In genomic region chr1:44316231-44316759, GRCh38 we compare ENCODE assay signal across 11 cellular contexts. TPM values are rescaled to one million over a fixed set of nuclear protein-coding genes. Genes with fewer than 3 reads are reported as not detected.
DNase-seq lines count a peak whose midpoint lies in the region; ATAC-seq and FAIRE-seq lines count a peak whose summit lies in the region.
"Had no signal": no experiment of that assay in that cellular context is flagged by ENCODE, and none has a peak within 500 bp of the region (broad histone marks: within the 10 kb centered on the region; RNA-seq: fewer than 3 reads in every experiment).

No MANE protein-coding gene starts in this region.

- H3K27me3 ChIP-seq in ectodermal cell (ENCODE audit: control insufficient read depth, insufficient read depth, low read length, poor library complexity, severe bottlenecking), result no peaks in the 10 kb centered on the region
- H3K27me3 ChIP-seq: ascending aorta, SJSA1 had no signal

- H3K36me3 ChIP-seq in ectodermal cell (ENCODE audit: control insufficient read depth, insufficient read depth, low read length), result peaks cover 6% of the 10 kb centered on the region

- in situ Hi-C loops in ACHN (cut with HindIII; ENCODE audit: low pct_ligation_motif_present, low pct_unique_long_range_greater_than_20kb, low sequenced_read_pairs), result no loop called here

- no peak for FAIRE-seq in HTR-8/SVneo (lab: Jason Lieb, UNC)

- peak overlapping the region; percentile 54 for H3K27ac ChIP-seq in ectodermal cell (ENCODE audit: insufficient read depth, low read depth, low read length, poor library complexity, severe bottlenecking)
- H3K27ac ChIP-seq: ascending aorta, SJSA1 had no signal

- H3K9me3 ChIP-seq in ectodermal cell (ENCODE audit: control insufficient read depth, low read length), result no peaks in the 10 kb centered on the region
- H3K9me3 ChIP-seq: ascending aorta, SJSA1 had no signal

- ATAC-seq in GM21737 (IDR thresholded peaks at IDR 0.05; ENCODE audit: unreplicated experiment) (peak; percentile 41), HG03108 (IDR thresholded peaks at IDR 0.05; ENCODE audit: unreplicated experiment) (no peak), GM18873 (IDR thresholded peaks at IDR 0.05; ENCODE audit: low FRiP score, unreplicated experiment) (no peak)
- ATAC-seq: left lobe of liver had no signal

- peak; percentile 11 for DNase-seq in ACHN
- peak; percentile 53 for DNase-seq in NCI-H2227 (lab: John Stamatoyannopoulos, UW; ENCODE audit: unreplicated experiment)
- DNase-seq in HTR-8/SVneo (ENCODE audit: insufficient read length, low spot score), result no peak
- no peak for DNase-seq in stimulated activated CD8-positive, alpha-beta memory T cell treated with anti-CD3 and anti-CD28 coated beads, Interleukin-4, amount 100 ng/mL, for 48 hours

- H3K4me3 ChIP-seq in ectodermal cell (ENCODE audit: insufficient read depth, low read depth, low read length), result no peak overlapping the region
- H3K4me3 ChIP-seq: ascending aorta, SJSA1 had no signal

- peaks cover 47% of the 10 kb centered on the region for H3K4me1 ChIP-seq in ectodermal cell (ENCODE audit: control insufficient read depth, insufficient read depth, low read length)
- H3K4me1 ChIP-seq: ascending aorta, SJSA1 had no signal

- WGBS in ectodermal cell, 2 experiments, result 85 to 87% methylated on average over 1 of the region's 1 CpG

RNA-seq across cellular contexts. Expression of gene ERI3, which starts 38.8 kb away (rescaled TPM):
- 67.3 TPM for polyA plus RNA-seq in ectodermal cell (2013, experiment 1 of 4)
- 69.4 TPM for polyA plus RNA-seq in ectodermal cell (2013, experiment 2 of 4)
- polyA plus RNA-seq in ectodermal cell (2013, experiment 3 of 4), result 62.8 TPM
- polyA plus RNA-seq in ectodermal cell (2013, experiment 4 of 4), result 70.2 TPM

Comparison
In these comparisons a context has a peak if more than half of its experiments do, and no peak if none do; other contexts are left out.
1. DNase-seq: peak in ACHN (single experiment) and NCI-H2227 (single experiment); none in HTR-8/SVneo (single experiment) and stimulated activated CD8-positive, alpha-beta memory T cell treated with anti-CD3 and anti-CD28 coated beads, Interleukin-4, amount 100 ng/mL, for 48 hours (single experiment).